ENCODE assay signal across 8 cellular contexts in the genomic region with DNA sequence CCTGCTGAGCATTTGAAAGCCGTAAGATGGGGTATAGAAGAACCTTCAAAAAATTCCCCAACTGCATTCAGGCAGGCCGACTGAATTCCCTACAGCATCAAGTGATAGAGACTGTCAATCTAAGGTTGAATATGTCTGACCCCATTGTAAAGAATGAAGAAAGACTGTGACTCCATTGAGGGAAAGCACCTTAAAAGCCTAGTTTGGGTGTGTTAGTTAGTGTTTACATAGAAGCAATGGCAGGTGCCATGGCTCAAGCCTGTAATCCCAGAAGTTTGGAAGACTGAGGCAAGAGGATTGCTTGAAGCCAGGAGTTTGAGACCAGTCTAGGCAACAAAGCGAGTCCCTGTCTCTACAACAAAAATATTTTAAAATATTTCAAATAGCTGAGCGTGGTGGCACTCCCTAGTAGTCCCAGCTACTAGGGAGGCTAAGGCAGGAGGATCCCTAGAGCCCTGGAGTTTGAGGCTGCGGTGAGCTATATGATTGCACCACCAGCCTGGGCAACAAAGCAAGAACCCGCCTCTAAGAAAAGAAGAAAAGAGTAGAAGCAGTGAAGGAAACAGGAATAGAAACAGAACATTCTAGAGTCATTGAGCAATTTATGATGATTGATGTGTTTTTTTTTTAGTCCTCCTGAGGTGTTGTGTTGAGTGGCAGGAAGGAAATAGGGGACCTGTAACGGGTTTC.
DNase-seq lines count a peak whose midpoint lies in the region; ATAC-seq, FAIRE-seq and TF ChIP-seq lines count a peak whose summit lies in the region.

No MANE protein-coding gene starts in this region.

- H3K27ac ChIP-seq in tibial artery = peak overlapping the region; percentile 85 to 90

- H3K4me3 ChIP-seq in iPS-18c (ENCODE audit: insufficient read depth, low read depth, low read length) (peak overlapping the region; percentile 20; the same call in 1 of the 2 replicates), tibial artery (peak overlapping the region; percentile 2 to 10)

- FAIRE-seq in RCC 7860 (lab: Jason Lieb, UNC) = no peak

- H3K4me1 ChIP-seq in tibial artery = peaks cover 0 to 78% (median 62%) of the 10 kb centered on the region in 4 donors

- no peak for TF ChIP-seq CTCF in tibial artery (IDR thresholded peaks at IDR 0.05)

- H3K9me3 ChIP-seq in iPS-18c (ENCODE audit: control insufficient read depth, insufficient read depth, low read length) (peaks cover 2% of the 10 kb centered on the region), tibial artery (no peaks in the 10 kb centered on the region)

- intact Hi-C loops in tibial artery (cut with DNase I; ENCODE audit: low total_unique reads) = no loop called here

- ATAC-seq in HG02938 (IDR thresholded peaks at IDR 0.05; ENCODE audit: unreplicated experiment) = peak; percentile 21

- DNase-seq in EH (ENCODE audit: low read depth) (peak; percentile 30), SKM-1 (lab: John Stamatoyannopoulos, UW; ENCODE audit: unreplicated experiment) (peak; percentile 79), tibial artery (peak in 1 of 2 donors; percentile 62), NCI-H1436 (lab: John Stamatoyannopoulos, UW) (no peak), RCC 7860 (ENCODE audit: low spot score) (no peak), NCI-H2196 (lab: John Stamatoyannopoulos, UW; ENCODE audit: unreplicated experiment) (no peak)

- H3K36me3 ChIP-seq in tibial artery = peaks cover 0 to 4% (median 0%) of the 10 kb centered on the region in 3 donors

- H3K27me3 ChIP-seq in tibial artery = no peaks in the 10 kb centered on the region

Comparison
In these comparisons a context has a peak if more than half of its experiments do, and no peak if none do; other contexts are left out.
1. DNase-seq: peak in EH (single experiment) and SKM-1 (single experiment); none in NCI-H1436 (single experiment), RCC 7860 (single experiment) and NCI-H2196 (single experiment).